13 cellular contexts compared by ENCODE assay signal in genomic region chr9:134811673-134812668, GRCh38.
DNase-seq lines count a peak whose midpoint lies in the region; ATAC-seq, FAIRE-seq and TF ChIP-seq lines count a peak whose summit lies in the region.
"Had no signal": no experiment of that assay in that cellular context is flagged by ENCODE, and none has a peak within 500 bp of the region (broad histone marks: within the 10 kb centered on the region; RNA-seq: fewer than 3 reads in every experiment).

No MANE protein-coding gene starts in this region.

- DNase-seq in HEK293T (ENCODE audit: extremely low spot score) = peak; percentile 38
- peak; percentile 86 for DNase-seq in amniotic epithelial cell (ENCODE audit: low read depth)
- DNase-seq in urothelium cell line (ENCODE audit: low spot score) = peak; percentile 11
- no peak for DNase-seq in stimulated activated naive CD8-positive, alpha-beta T cell treated with anti-CD3 and anti-CD28 coated beads, Interleukin-15, amount 100 ng/mL, for 72 hours
- no peak for DNase-seq in NCI-H2029 treated with DMSO at 0.1 percent for 48 hours (lab: John Stamatoyannopoulos, UW)
- DNase-seq: activated effector memory CD4-positive, alpha-beta T cell treated with Interleukin-2 at 50 U/mL for 16 hours; effector CD4-positive, alpha-beta T cell; NCI-H1092; pancreas had no signal

- H3K27ac ChIP-seq in iPS-20b (ENCODE audit: low read length) = no peak overlapping the region
- H3K27ac ChIP-seq: pancreas had no signal

- 0 out of 2 replicates have a peak overlapping the region, but pooled peaks have one; percentile 23 for H3K4me3 ChIP-seq in iPS-20b (ENCODE audit: low read length)
- H3K4me3 ChIP-seq: pancreas had no signal

- H3K4me3 Mint-ChIP-seq in stimulated activated naive CD8-positive, alpha-beta T cell treated with anti-CD3 and anti-CD28 coated beads, Interleukin-15, amount 100 ng/mL, for 72 hours = no peak overlapping the region
- H3K4me3 Mint-ChIP-seq: type B pancreatic cell had no signal

- peaks cover 17% of the 10 kb centered on the region; the same call in 1 of the 2 replicates for H3K4me1 ChIP-seq in iPS-20b (ENCODE audit: insufficient read depth, low read length)
- H3K4me1 ChIP-seq: pancreas had no signal

- H3K36me3 ChIP-seq in iPS-20b (ENCODE audit: insufficient read depth, low read depth, low read length) = no peaks in the 10 kb centered on the region
- H3K36me3 ChIP-seq: pancreas had no signal

- H3K9me3 ChIP-seq in iPS-20b (ENCODE audit: insufficient read depth, low read depth, low read length) = no peaks in the 10 kb centered on the region
- H3K9me3 ChIP-seq: pancreas had no signal

- H3K27me3 ChIP-seq in iPS-20b (ENCODE audit: insufficient read depth, low read length) = no peaks in the 10 kb centered on the region
- H3K27me3 ChIP-seq: pancreas had no signal

- no peaks in the 10 kb centered on the region for H3K27me3 Mint-ChIP-seq in stimulated activated naive CD8-positive, alpha-beta T cell treated with anti-CD3 and anti-CD28 coated beads, Interleukin-15, amount 100 ng/mL, for 72 hours

- H3K9ac ChIP-seq in iPS-20b (ENCODE audit: low read depth, low read length) = peak overlapping the region; percentile 36; the same call in 1 of the 2 replicates

- ATAC-seq in HG03565 (IDR thresholded peaks at IDR 0.05; ENCODE audit: unreplicated experiment) = no peak
- ATAC-seq in stimulated activated naive CD8-positive, alpha-beta T cell treated with anti-CD3 and anti-CD28 coated beads, Interleukin-15, amount 100 ng/mL, for 72 hours = no peak
- ATAC-seq: pancreas had no signal

- POLR2A ChIA-PET in HEK293T (lab: Yijun Ruan, JAX) = no interaction called here

- CTCF ChIA-PET in HEK293T (lab: Yijun Ruan, JAX) = interaction anchor here (0.6 kb wide), 1 partner anchor 790 kb away, joined by 3 read pairs; no protein-coding TSS in a partner anchor

- no peak overlapping the region for H3K27ac Mint-ChIP-seq in stimulated activated naive CD8-positive, alpha-beta T cell treated with anti-CD3 and anti-CD28 coated beads, Interleukin-15, amount 100 ng/mL, for 72 hours
- H3K27ac Mint-ChIP-seq: type B pancreatic cell had no signal

- no peaks in the 10 kb centered on the region for H3K9me3 Mint-ChIP-seq in stimulated activated naive CD8-positive, alpha-beta T cell treated with anti-CD3 and anti-CD28 coated beads, Interleukin-15, amount 100 ng/mL, for 72 hours
- H3K9me3 Mint-ChIP-seq: type B pancreatic cell had no signal

- FAIRE-seq in urothelium cell line (lab: Jason Lieb, UNC) = no peak
- FAIRE-seq: islet of Langerhans, pancreas had no signal

- no peaks in the 10 kb centered on the region for H3K4me1 Mint-ChIP-seq in stimulated activated naive CD8-positive, alpha-beta T cell treated with anti-CD3 and anti-CD28 coated beads, Interleukin-15, amount 100 ng/mL, for 72 hours

TF ChIP-seq in HEK293T, 16 proteins besides CTCF, POLR2A, EP300 and RAD21:
- TF ChIP-seq CTBP1 (IDR thresholded peaks at IDR 0.05; ENCODE audit: borderline replicate concordance) (peak; percentile 50; the same call in 1 of the 2 replicates), L3MBTL2 (conservative IDR thresholded peaks at IDR 0.05) (no peak; the same call in 1 of the 2 replicates)
- TF ChIP-seq, protein P1, sequence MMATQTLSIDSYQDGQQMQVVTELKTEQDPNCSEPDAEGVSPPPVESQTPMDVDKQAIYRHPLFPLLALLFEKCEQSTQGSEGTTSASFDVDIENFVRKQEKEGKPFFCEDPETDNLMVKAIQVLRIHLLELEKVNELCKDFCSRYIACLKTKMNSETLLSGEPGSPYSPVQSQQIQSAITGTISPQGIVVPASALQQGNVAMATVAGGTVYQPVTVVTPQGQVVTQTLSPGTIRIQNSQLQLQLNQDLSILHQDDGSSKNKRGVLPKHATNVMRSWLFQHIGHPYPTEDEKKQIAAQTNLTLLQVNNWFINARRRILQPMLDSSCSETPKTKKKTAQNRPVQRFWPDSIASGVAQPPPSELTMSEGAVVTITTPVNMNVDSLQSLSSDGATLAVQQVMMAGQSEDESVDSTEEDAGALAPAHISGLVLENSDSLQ (IDR thresholded peaks at IDR 0.05) = peak; percentile 85

Comparison
In these comparisons a context has a peak if more than half of its experiments do, and no peak if none do; other contexts are left out.
1. DNase-seq: peak in HEK293T (single experiment), amniotic epithelial cell (single experiment) and urothelium cell line (single experiment); none in stimulated activated naive CD8-positive, alpha-beta T cell treated with anti-CD3 and anti-CD28 coated beads, Interleukin-15, amount 100 ng/mL, for 72 hours (0 of 2) and NCI-H2029 treated with DMSO at 0.1 percent for 48 hours (single experiment).